Comparison of ENCODE assay signal across 8 cellular contexts in genomic region chr22:24421428-24421931, GRCh38. TPM values are rescaled to one million over a fixed set of nuclear protein-coding genes. Genes with fewer than 3 reads are reported as not detected.
DNase-seq lines count a peak whose midpoint lies in the region; ATAC-seq, FAIRE-seq and TF ChIP-seq lines count a peak whose summit lies in the region.

No MANE protein-coding gene starts in this region.

- no peak overlapping the region for H3K4me3 Mint-ChIP-seq in activated T-cell treated with anti-CD3 and anti-CD28 coated beads, Interleukin-2, amount 50 U/mL, for 24 hours
- no peak overlapping the region for H3K4me3 Mint-ChIP-seq in progenitor cell of endocrine pancreas (ENCODE audit: low read depth)

- TF ChIP-seq CTCF in OCI-LY1 (IDR thresholded peaks at IDR 0.05; ENCODE audit: low read length) (peak; percentile 93), bronchial epithelial cell (IDR thresholded peaks at IDR 0.05; ENCODE audit: insufficient read depth, low read length, severe bottlenecking) (peak; percentile 23), progenitor cell of endocrine pancreas (IDR thresholded peaks at IDR 0.05; ENCODE audit: unreplicated experiment) (peak; percentile 61), thyroid gland (IDR thresholded peaks at IDR 0.05) (peak in 1 of 6 experiments; percentile 22), sigmoid colon (IDR thresholded peaks at IDR 0.05) (no peak)

- DNase-seq in activated T-cell treated with anti-CD3 and anti-CD28 coated beads for 4 hours (peak; percentile 31), bronchial epithelial cell (ENCODE audit: low read depth) (no peak), progenitor cell of endocrine pancreas (ENCODE audit: low spot score, unreplicated experiment) (no peak), thyroid gland (no peak), sigmoid colon (no peak)
- no peak for DNase-seq in activated T-cell treated with anti-CD3 and anti-CD28 coated beads, Interleukin-2, amount 50 U/mL, for 24 hours

- intact Hi-C loops in thyroid gland (cut with DNase I), result loop anchor here (5.0 kb wide), 1 partner anchor 101 kb away; no protein-coding TSS in a partner anchor
- intact Hi-C loops in sigmoid colon (cut with DNase I), result loop anchor here (5.0 to 10.0 kb wide), 2 partner anchors 101 to 333 kb away; no protein-coding TSS in a partner anchor

- 46 to 49% methylated on average over 6 to 8 of the region's 9 CpGs for WGBS in thyroid gland, 2 donors
- WGBS in sigmoid colon, 2 donors, result 34 to 52% methylated on average over 9 of the region's 9 CpGs

- H3F3A ChIP-seq in OCI-LY1 (ENCODE audit: insufficient read depth, low read length), result no peaks in the 10 kb centered on the region

- no peak overlapping the region for H3K27ac Mint-ChIP-seq in activated T-cell treated with anti-CD3 and anti-CD28 coated beads, Interleukin-2, amount 50 U/mL, for 24 hours
- H3K27ac Mint-ChIP-seq in progenitor cell of endocrine pancreas, result peak overlapping the region; percentile 69

- no peak for TF ChIP-seq EP300 in sigmoid colon (IDR thresholded peaks at IDR 0.05)

- peak; percentile 13 for FAIRE-seq in bronchial epithelial cell (lab: Jason Lieb, UNC)

- H3K4me3 ChIP-seq in OCI-LY1 (ENCODE audit: low read depth, low read length, poor library complexity, severe bottlenecking) (no peak overlapping the region), bronchial epithelial cell (ENCODE audit: low read depth, low read length) (no peak overlapping the region), thyroid gland (replicated peaks in 1 of 3) (no peak overlapping the region), sigmoid colon (no peak overlapping the region)

- no peaks in the 10 kb centered on the region for H3K27me3 Mint-ChIP-seq in activated T-cell treated with anti-CD3 and anti-CD28 coated beads, Interleukin-2, amount 50 U/mL, for 24 hours
- peaks cover 21% of the 10 kb centered on the region for H3K27me3 Mint-ChIP-seq in progenitor cell of endocrine pancreas

- H3K27me3 ChIP-seq in OCI-LY1 (ENCODE audit: insufficient read depth, low read length), result no peaks in the 10 kb centered on the region
- H3K27me3 ChIP-seq in bronchial epithelial cell (ENCODE audit: control insufficient read depth, insufficient read depth, low read length), result peaks cover 20% of the 10 kb centered on the region
- H3K27me3 ChIP-seq in thyroid gland, result no peaks in the 10 kb centered on the region
- H3K27me3 ChIP-seq in sigmoid colon, result peaks cover 4 to 43% (median 20%) of the 10 kb centered on the region in 3 donors

- peaks cover 27% of the 10 kb centered on the region for H3K4me1 ChIP-seq in OCI-LY1 (ENCODE audit: insufficient read depth, low read length, severe bottlenecking)
- peaks cover 7 to 33% of the 10 kb centered on the region in 2 donors for H3K4me1 ChIP-seq in thyroid gland
- H3K4me1 ChIP-seq in sigmoid colon, result peaks cover 0 to 17% (median 15%) of the 10 kb centered on the region in 4 donors

- peaks cover 5% of the 10 kb centered on the region for H3K36me3 Mint-ChIP-seq in activated T-cell treated with anti-CD3 and anti-CD28 coated beads, Interleukin-2, amount 50 U/mL, for 24 hours (ENCODE audit: low read depth)
- H3K36me3 Mint-ChIP-seq in progenitor cell of endocrine pancreas (ENCODE audit: insufficient read depth), result no peaks in the 10 kb centered on the region

- H4K20me1 ChIP-seq in OCI-LY1 (ENCODE audit: insufficient read depth, low read length), result no peaks in the 10 kb centered on the region

- H3K36me3 ChIP-seq in OCI-LY1 (ENCODE audit: insufficient read depth, low read length) (peaks cover 14% of the 10 kb centered on the region; the same call in 1 of the 2 replicates), bronchial epithelial cell (ENCODE audit: control insufficient read depth, insufficient read depth, low read length) (no peaks in the 10 kb centered on the region), thyroid gland (peaks cover 0 to 2% of the 10 kb centered on the region in 2 donors), sigmoid colon (peaks cover 0 to 7% (median 2%) of the 10 kb centered on the region in 4 donors)

- H2AFZ ChIP-seq in OCI-LY1 (ENCODE audit: low read length), result no peak overlapping the region

- H3K9ac ChIP-seq in OCI-LY1 (ENCODE audit: low read length), result no peak overlapping the region

- H3K4me1 Mint-ChIP-seq in activated T-cell treated with anti-CD3 and anti-CD28 coated beads, Interleukin-2, amount 50 U/mL, for 24 hours (ENCODE audit: low read depth), result peaks cover 23% of the 10 kb centered on the region
- no peaks in the 10 kb centered on the region for H3K4me1 Mint-ChIP-seq in progenitor cell of endocrine pancreas (ENCODE audit: low read depth)

- no peak overlapping the region for H3K4me2 ChIP-seq in OCI-LY1 (ENCODE audit: low read length)

- no peaks in the 10 kb centered on the region for H3K9me3 ChIP-seq in OCI-LY1 (ENCODE audit: low read length)
- H3K9me3 ChIP-seq in thyroid gland, result no peaks in the 10 kb centered on the region
- no peaks in the 10 kb centered on the region for H3K9me3 ChIP-seq in sigmoid colon

- H3K27ac ChIP-seq in OCI-LY1 (ENCODE audit: low read depth, low read length, poor library complexity, severe bottlenecking) (no peak overlapping the region), thyroid gland (no peak overlapping the region), sigmoid colon (no peak overlapping the region)

- no peaks in the 10 kb centered on the region for H3K79me2 ChIP-seq in OCI-LY1 (ENCODE audit: insufficient read depth, low read length)

- TF ChIP-seq POLR2A in thyroid gland (IDR thresholded peaks at IDR 0.05), result no peak
- TF ChIP-seq POLR2A in sigmoid colon (IDR thresholded peaks at IDR 0.05), result no peak

- no peaks in the 10 kb centered on the region for H3K9me3 Mint-ChIP-seq in activated T-cell treated with anti-CD3 and anti-CD28 coated beads, Interleukin-2, amount 50 U/mL, for 24 hours
- H3K9me3 Mint-ChIP-seq in progenitor cell of endocrine pancreas (ENCODE audit: low read depth), result no peaks in the 10 kb centered on the region

- no peaks in the 10 kb centered on the region for H3K9me2 ChIP-seq in OCI-LY1 (ENCODE audit: low read depth, low read length)

- no peak for ATAC-seq in GM19467 (IDR thresholded peaks at IDR 0.05; ENCODE audit: unreplicated experiment)

RNA-seq across cellular contexts. Expression of gene ADORA2A, which starts 5.9 kb away (rescaled TPM):
- total RNA-seq in bronchial epithelial cell, result under 0.01 and 0.77 TPM in 2 replicates
- 5.2 and 6.4 TPM in 2 replicates for total RNA-seq in progenitor cell of endocrine pancreas
- total RNA-seq in thyroid gland, result 1 to 10 TPM; 1.4 to 3.0 (median 2.5) TPM
- total RNA-seq in sigmoid colon, result 1 to 10 TPM; 2.1 to 5.3 (median 3.3) TPM
- 1 to 10 TPM; 1.2 to 9.3 (median 1.8) TPM for polyA plus RNA-seq in sigmoid colon

Comparison
In these comparisons a context has a peak if more than half of its experiments do, and no peak if none do; other contexts are left out.
1. CTCF ChIP-seq: peak in OCI-LY1 (single experiment), bronchial epithelial cell (single experiment) and progenitor cell of endocrine pancreas (single experiment); none in sigmoid colon (0 of 4).